ENCODE assay signal across 1 cellular context in the genomic region with DNA sequence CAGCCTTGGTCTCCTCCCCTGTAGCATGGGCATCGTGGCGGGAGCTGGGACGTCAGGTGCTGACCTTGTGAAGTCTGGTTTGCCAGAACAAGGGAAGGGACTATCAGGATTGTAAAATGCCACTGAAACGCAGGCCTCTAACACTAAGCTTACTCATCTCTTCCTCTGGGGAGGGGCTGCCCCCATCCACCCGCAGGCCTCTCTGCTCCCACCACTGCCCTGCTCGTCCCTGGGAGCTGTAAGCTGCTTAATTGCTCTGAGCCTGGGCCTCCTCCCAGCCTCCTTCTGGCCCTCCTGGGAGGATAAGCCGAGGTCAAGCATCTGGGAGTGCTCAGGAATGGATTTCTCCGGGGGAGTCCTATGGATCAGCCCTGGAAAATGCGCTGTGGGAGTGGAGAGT.
TF ChIP-seq lines count a peak whose summit lies in the region.

No MANE protein-coding gene starts in this region.

TF ChIP-seq in H1, 55 proteins besides CTCF, POLR2A, EP300 and RAD21 (continued from another document):
- no peak for TF ChIP-seq E2F6 (IDR thresholded peaks at IDR 0.05)
- TF ChIP-seq KDM1A (IDR thresholded peaks at IDR 0.05; ENCODE audit: borderline replicate concordance, low read length) = no peak
- no peak for TF ChIP-seq ATF3 (IDR thresholded peaks at IDR 0.05; ENCODE audit: insufficient read depth, low read depth, low read length)
- TF ChIP-seq SRF (IDR thresholded peaks at IDR 0.05; ENCODE audit: low read depth, low read length) = no peak
- no peak for TF ChIP-seq SIN3A (conservative IDR thresholded peaks at IDR 0.05 in 1 of 2, IDR thresholded peaks at IDR 0.05 in 1 of 2; ENCODE audit: low read depth in 1 of 2, low read length in 2 of 2)
